Comparison of ENCODE assay signal across 8 cellular contexts in the genomic region with DNA sequence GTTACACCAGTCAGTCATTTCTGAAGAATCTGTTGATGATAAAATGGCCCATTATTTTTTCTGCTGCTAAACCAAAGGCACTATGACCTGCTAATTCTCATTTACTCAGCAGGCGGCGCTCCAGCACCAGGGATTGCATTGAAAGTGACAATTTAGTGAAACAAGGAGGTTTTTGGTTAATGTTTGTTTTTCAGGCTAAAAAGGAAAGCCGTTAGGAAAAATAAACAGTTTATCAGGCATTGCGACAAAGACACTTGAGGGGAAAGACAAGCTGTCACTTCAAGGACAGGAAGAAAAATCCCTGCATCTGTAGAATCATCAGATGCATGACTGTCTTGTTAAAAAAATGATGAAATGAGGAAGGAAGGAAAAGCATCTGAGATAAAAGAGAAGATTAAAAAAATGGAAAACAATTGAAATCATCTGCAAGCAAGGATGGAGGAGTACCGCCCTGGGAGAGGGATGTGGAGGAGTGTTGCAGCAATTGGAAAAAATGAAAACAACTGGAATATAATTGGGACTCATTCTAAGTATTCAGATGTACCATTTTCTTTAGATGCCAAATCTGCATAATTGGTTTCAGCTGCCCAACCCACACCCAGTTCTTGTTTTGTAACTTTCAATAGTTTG. TPM values are rescaled to one million over a fixed set of nuclear protein-coding genes. Genes with fewer than 3 reads are reported as not detected.
DNase-seq lines count a peak whose midpoint lies in the region; ATAC-seq and TF ChIP-seq lines count a peak whose summit lies in the region.

No MANE protein-coding gene starts in this region.

- ATAC-seq in HG02798 (IDR thresholded peaks at IDR 0.05; ENCODE audit: poor library complexity, unreplicated experiment), result peak; percentile 56
- ATAC-seq in foreskin keratinocyte, result peak; percentile 38
- ATAC-seq in HG03439 (IDR thresholded peaks at IDR 0.05; ENCODE audit: unreplicated experiment), result no peak

- no peaks in the 10 kb centered on the region for H3K36me3 ChIP-seq in NT2/D1 (ENCODE audit: insufficient read depth, insufficient read length, low read length)
- no peaks in the 10 kb centered on the region for H3K36me3 ChIP-seq in ovary

- no peak overlapping the region for H3K27ac Mint-ChIP-seq in type B pancreatic cell

- no peaks in the 10 kb centered on the region for H3K4me1 ChIP-seq in NT2/D1 (ENCODE audit: insufficient read depth, insufficient read length)
- H3K4me1 ChIP-seq in foreskin keratinocyte, result no peaks in the 10 kb centered on the region
- H3K4me1 ChIP-seq in ovary (ENCODE audit: insufficient read depth), result peaks cover 1% of the 10 kb centered on the region

- DNase-seq in GM04503 (ENCODE audit: low read depth) (peak; percentile 50), NT2/D1 (ENCODE audit: low read depth, low spot score) (peak; percentile 36), foreskin keratinocyte (peak in 1 of 2 donors; percentile 33), ovary (peak; percentile 58 to 85 (median 82)), type B pancreatic cell (ENCODE audit: extremely low spot score, unreplicated experiment) (peak; percentile 78)
- peak; percentile 85 to 90 for DNase-seq in activated T-cell treated with anti-CD3 and anti-CD28 coated beads, Interleukin-2, amount 50 U/mL, for 48 hours

- WGBS in ovary, 3 donors, result 0 to 2% (median 1%) methylated on average over 5 of the region's 5 CpGs

- intact Hi-C loops in ovary (cut with DNase I), result loop anchor here (5.0 to 10.0 kb wide), 3 partner anchors 236 to 686 kb away; no protein-coding TSS in a partner anchor

- no peak overlapping the region for H3K9ac ChIP-seq in NT2/D1 (ENCODE audit: insufficient read length, low read depth)

- no peak overlapping the region for H3K4me3 Mint-ChIP-seq in type B pancreatic cell

- no peak for TF ChIP-seq POLR2A in ovary (IDR thresholded peaks at IDR 0.05)

- no peaks in the 10 kb centered on the region for H3K36me3 Mint-ChIP-seq in type B pancreatic cell

- H3K27me3 ChIP-seq in NT2/D1 (ENCODE audit: insufficient read depth, insufficient read length) (no peaks in the 10 kb centered on the region), foreskin keratinocyte (no peaks in the 10 kb centered on the region), ovary (no peaks in the 10 kb centered on the region)

- TF ChIP-seq CTCF in foreskin keratinocyte (conservative IDR thresholded peaks at IDR 0.05) (peak; percentile 97), ovary (IDR thresholded peaks at IDR 0.05) (peak; percentile 59 to 96 (median 96)), type B pancreatic cell (conservative IDR thresholded peaks at IDR 0.05) (peak; percentile 97)

- H3K27ac ChIP-seq in foreskin keratinocyte (no peak overlapping the region), ovary (no peak overlapping the region)

- no peaks in the 10 kb centered on the region for H3K9me3 Mint-ChIP-seq in type B pancreatic cell

- peaks cover 11% of the 10 kb centered on the region for H3K4me1 Mint-ChIP-seq in type B pancreatic cell (ENCODE audit: unreplicated experiment)

- TF ChIP-seq EP300 in ovary (IDR thresholded peaks at IDR 0.05), result no peak

- H3K4me3 ChIP-seq in NT2/D1 (ENCODE audit: insufficient read length, low read depth) (no peak overlapping the region), ovary (no peak overlapping the region)

- peaks cover 17% of the 10 kb centered on the region for H3K27me3 Mint-ChIP-seq in type B pancreatic cell

- H3K9me3 ChIP-seq in NT2/D1 (ENCODE audit: insufficient read depth, low read length) (no peaks in the 10 kb centered on the region; the same call in 1 of the 2 replicates), ovary (no peaks in the 10 kb centered on the region)

RNA-seq across cellular contexts. Expression of gene NR1D2, which starts 54.0 kb away (rescaled TPM):
- total RNA-seq in foreskin keratinocyte (17.5 and 19.9 TPM in 2 replicates), ovary (10 to 100 TPM; 29.9 to 74.3 (median 37.2) TPM), type B pancreatic cell (ENCODE audit: low replicate concordance) (20.6 and 23.1 TPM in 2 replicates)
- polyA plus RNA-seq in foreskin keratinocyte (3.7 and 5.5 TPM in 2 replicates), ovary (10 to 100 TPM; 26.9 to 33.3 TPM)
